ENCODE assay signal across 25 cellular contexts in genomic region chr11:114522818-114523217, GRCh38. TPM values are rescaled to one million over a fixed set of nuclear protein-coding genes. Genes with fewer than 3 reads are reported as not detected.
"Had no signal": no experiment of that assay in that cellular context is flagged by ENCODE, and none has a peak within 500 bp of the region (broad histone marks: within the 10 kb centered on the region; RNA-seq: fewer than 3 reads in every experiment).

No MANE protein-coding gene starts in this region.

- H3K4me3 ChIP-seq: dorsolateral prefrontal cortex, hepatocyte, lung, right atrium auricular region had no signal

- H3K36me3 ChIP-seq: neutrophil, right atrium auricular region had no signal

- H3K27ac ChIP-seq: dorsolateral prefrontal cortex, hepatocyte, neutrophil, right atrium auricular region had no signal

- ATAC-seq: left ventricle myocardium superior; naive thymus-derived CD8-positive, alpha-beta T cell had no signal

- DNase-seq: cortex of kidney; dorsolateral prefrontal cortex; effector CD8-positive, alpha-beta T cell; foreskin fibroblast; head of caudate nucleus; kidney; left cardiac atrium; left ventricle myocardium superior; mesenchymal stem cell; naive thymus-derived CD8-positive, alpha-beta T cell; posterior cingulate gyrus; small intestine; stimulated activated CD4-positive, alpha-beta T cell treated with anti-CD3 and anti-CD28 coated beads, Interleukin-12 subunit alpha, Interleukin-12 subunit beta, amount 100 ng/mL, for 4 hours; stimulated activated CD4-positive, alpha-beta T cell treated with anti-CD3 and anti-CD28 coated beads, Interleukin-2, amount 100 ng/mL, for 48 hours; stimulated activated naive CD4-positive, alpha-beta T cell treated with Interleukin-2 at 50 U/mL for 16 hours had no signal

- H3K9me3 ChIP-seq: neutrophil had no signal

- H3K27me3 ChIP-seq: dorsolateral prefrontal cortex, hepatocyte, neutrophil, right atrium auricular region had no signal

- H3K4me1 ChIP-seq: right atrium auricular region had no signal

RNA-seq across cellular contexts. Expression of gene NXPE1, which starts 36.9 kb away (rescaled TPM):
- total RNA-seq: chondrocyte; dorsolateral prefrontal cortex; fibroblast of lung; left cardiac atrium; left ventricle myocardium superior; lung; naive thymus-derived CD8-positive, alpha-beta T cell; osteoblast; right atrium auricular region had no signal
- polyA plus RNA-seq: esophagus; fibroblast of lung; hepatocyte; lung; naive thymus-derived CD8-positive, alpha-beta T cell; neural cell; thymus had no signal
